16 cellular contexts compared by ENCODE assay signal in the genomic region with DNA sequence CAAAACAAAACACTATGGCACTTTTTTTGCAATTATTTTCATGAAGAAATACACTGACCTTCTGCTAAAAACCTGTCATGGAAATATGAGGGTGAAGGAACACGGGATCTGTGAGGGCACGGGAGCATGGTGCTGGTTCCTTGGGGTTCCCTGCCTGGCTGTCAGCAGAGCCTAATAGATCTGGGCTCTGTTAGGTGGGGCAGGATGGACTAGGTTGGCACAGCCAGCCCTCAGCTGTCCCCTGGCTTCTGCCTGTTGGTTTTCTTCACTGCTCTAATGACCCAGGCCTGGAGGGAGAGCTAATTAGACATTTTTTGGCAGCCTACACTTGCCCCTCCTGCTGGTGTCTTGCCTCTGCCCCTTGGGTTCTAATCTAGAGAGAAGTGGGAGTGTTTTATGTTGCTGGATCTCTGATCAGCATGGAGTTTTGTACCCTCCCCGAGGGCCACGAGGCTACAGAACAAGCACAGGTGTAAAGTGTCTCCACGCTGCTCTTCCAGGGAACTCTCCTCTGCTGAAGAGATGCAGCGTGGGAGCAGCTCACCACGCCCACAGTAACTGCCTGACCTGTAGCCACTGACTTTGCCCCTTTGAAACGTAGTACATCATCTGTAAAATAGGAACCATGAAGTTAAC.
DNase-seq lines count a peak whose midpoint lies in the region; ATAC-seq and TF ChIP-seq lines count a peak whose summit lies in the region.
"Had no signal": no experiment of that assay in that cellular context is flagged by ENCODE, and none has a peak within 500 bp of the region (broad histone marks: within the 10 kb centered on the region; RNA-seq: fewer than 3 reads in every experiment).

No MANE protein-coding gene starts in this region.

- no peak overlapping the region for H3K27ac ChIP-seq in HEK293 (ENCODE audit: extremely low read depth, low read depth, low read length)
- peak overlapping the region; percentile 65 to 84 for H3K27ac ChIP-seq in right atrium auricular region
- peak overlapping the region; percentile 8 for H3K27ac ChIP-seq in skeletal muscle tissue (ENCODE audit: low read depth, low read length)

- TF ChIP-seq CTCF in HEK293 (tag by site-specific recombination; IDR thresholded peaks at IDR 0.05), result no peak
- no peak for TF ChIP-seq CTCF in right atrium auricular region (IDR thresholded peaks at IDR 0.05)

- H3K9me3 ChIP-seq in HEK293 (ENCODE audit: control insufficient read depth, insufficient read depth, low read depth, low read length) (no peaks in the 10 kb centered on the region), right atrium auricular region (no peaks in the 10 kb centered on the region), skeletal muscle tissue (ENCODE audit: control insufficient read depth in 3 of 3, low read length in 3 of 3) (no peaks in the 10 kb centered on the region)
- H3K9me3 ChIP-seq: tibial nerve had no signal

- POLR2A ChIA-PET in HEK293 (lab: Yijun Ruan, JAX), result no interaction called here

- CTCF ChIA-PET in HEK293 (lab: Yijun Ruan, JAX), result interaction anchor here (0.6 to 0.9 kb wide), 2 partner anchors 8 to 46 kb away, joined by 3 read pairs; no protein-coding TSS in a partner anchor

- H3K27me3 ChIP-seq in right atrium auricular region (no peaks in the 10 kb centered on the region), skeletal muscle tissue (ENCODE audit: control insufficient read depth in 3 of 3, insufficient read depth in 3 of 3, low read length in 3 of 3) (no peaks in the 10 kb centered on the region)
- H3K27me3 ChIP-seq: tibial nerve had no signal

- H3K9ac ChIP-seq in skeletal muscle tissue (ENCODE audit: low read depth in 1 of 3, low read length in 3 of 3), result no peak overlapping the region

- H3K9me3 Mint-ChIP-seq in activated T-helper 17 cell treated with anti-CD3 and anti-CD28 coated beads, Interleukin-2, amount 50 U/mL, for 72 hours, result no peaks in the 10 kb centered on the region
- no peaks in the 10 kb centered on the region for H3K9me3 Mint-ChIP-seq in activated T-helper 1 cell treated with anti-CD3 and anti-CD28 coated beads, Interleukin-12 subunit alpha, Interleukin-12 subunit beta, Interleukin-2, Interleukin-4 antibody, amounts not matched to agents 30 ng/mL and 10 ng/mL and 1 ng/mL, durations not matched to agents 14 hours and 24 hours and 36 hours
- H3K9me3 Mint-ChIP-seq: activated naive CD4-positive, alpha-beta T cell treated with anti-CD3 and anti-CD28 coated beads, Interleukin-2, amount 50 U/mL, for 72 hours; memory B cell had no signal

- DNase-seq in right atrium auricular region (ENCODE audit: low spot score), result no peak
- no peak for DNase-seq in NCI-H2107 (lab: John Stamatoyannopoulos, UW)
- no peak for DNase-seq in middle frontal gyrus (ENCODE audit: extremely low spot score, low spot score)
- no peak for DNase-seq in activated T-helper 1 cell treated with anti-CD3 and anti-CD28 coated beads, Interleukin-12 subunit alpha, Interleukin-12 subunit beta, Interleukin-2, Interleukin-4 antibody, amounts not matched to agents 30 ng/mL and 10 ng/mL and 1 ng/mL, durations not matched to agents 14 hours and 24 hours and 36 hours (ENCODE audit: low spot score)
- DNase-seq: activated CD4-positive, CD25-positive, alpha-beta regulatory T cell; NCI-H1092; NCI-H226; T-helper 1 cell had no signal

- H3K27me3 Mint-ChIP-seq in activated T-helper 17 cell treated with anti-CD3 and anti-CD28 coated beads, Interleukin-2, amount 50 U/mL, for 72 hours, result no peaks in the 10 kb centered on the region
- peaks cover 17% of the 10 kb centered on the region for H3K27me3 Mint-ChIP-seq in activated T-helper 1 cell treated with anti-CD3 and anti-CD28 coated beads, Interleukin-12 subunit alpha, Interleukin-12 subunit beta, Interleukin-2, Interleukin-4 antibody, amounts not matched to agents 30 ng/mL and 10 ng/mL and 1 ng/mL, durations not matched to agents 14 hours and 24 hours and 36 hours (ENCODE audit: insufficient read depth)

- peaks cover 7% of the 10 kb centered on the region for H3K4me1 Mint-ChIP-seq in activated T-helper 17 cell treated with anti-CD3 and anti-CD28 coated beads, Interleukin-2, amount 50 U/mL, for 72 hours
- H3K4me1 Mint-ChIP-seq in activated T-helper 1 cell treated with anti-CD3 and anti-CD28 coated beads, Interleukin-12 subunit alpha, Interleukin-12 subunit beta, Interleukin-2, Interleukin-4 antibody, amounts not matched to agents 30 ng/mL and 10 ng/mL and 1 ng/mL, durations not matched to agents 14 hours and 24 hours and 36 hours (ENCODE audit: low read depth), result peaks cover 4% of the 10 kb centered on the region

- H3K27ac Mint-ChIP-seq in activated T-helper 17 cell treated with anti-CD3 and anti-CD28 coated beads, Interleukin-2, amount 50 U/mL, for 72 hours, result peak overlapping the region; percentile 72
- no peak overlapping the region for H3K27ac Mint-ChIP-seq in activated T-helper 1 cell treated with anti-CD3 and anti-CD28 coated beads, Interleukin-12 subunit alpha, Interleukin-12 subunit beta, Interleukin-2, Interleukin-4 antibody, amounts not matched to agents 30 ng/mL and 10 ng/mL and 1 ng/mL, durations not matched to agents 14 hours and 24 hours and 36 hours
- H3K27ac Mint-ChIP-seq: activated naive CD4-positive, alpha-beta T cell treated with anti-CD3 and anti-CD28 coated beads, Interleukin-2, amount 50 U/mL, for 72 hours; memory B cell had no signal

- H3K4me1 ChIP-seq in HEK293 (ENCODE audit: control insufficient read depth, insufficient read depth, low read length) (no peaks in the 10 kb centered on the region), right atrium auricular region (no peaks in the 10 kb centered on the region), skeletal muscle tissue (ENCODE audit: control insufficient read depth in 3 of 3, insufficient read depth in 3 of 3, low read length in 3 of 3) (peaks cover 4 to 9% (median 5%) of the 10 kb centered on the region in 3 donors)

- peaks cover 0 to 3% of the 10 kb centered on the region in 2 experiments; a peak in 1 of 3 replicates for H3K36me3 ChIP-seq in HEK293 (ENCODE audit: control insufficient read depth in 2 of 2, insufficient read depth in 1 of 2, low read length in 2 of 2)
- H3K36me3 ChIP-seq in right atrium auricular region, result peaks cover 72% of the 10 kb centered on the region
- H3K36me3 ChIP-seq in skeletal muscle tissue (ENCODE audit: control insufficient read depth in 3 of 3, insufficient read depth in 3 of 3, low read length in 3 of 3), result peaks cover 0 to 9% (median 2%) of the 10 kb centered on the region in 3 donors
- H3K36me3 ChIP-seq: tibial nerve had no signal

- H3K4me3 Mint-ChIP-seq in activated T-helper 17 cell treated with anti-CD3 and anti-CD28 coated beads, Interleukin-2, amount 50 U/mL, for 72 hours, result no peak overlapping the region
- no peak overlapping the region for H3K4me3 Mint-ChIP-seq in activated T-helper 1 cell treated with anti-CD3 and anti-CD28 coated beads, Interleukin-12 subunit alpha, Interleukin-12 subunit beta, Interleukin-2, Interleukin-4 antibody, amounts not matched to agents 30 ng/mL and 10 ng/mL and 1 ng/mL, durations not matched to agents 14 hours and 24 hours and 36 hours
- H3K4me3 Mint-ChIP-seq: memory B cell had no signal

- ATAC-seq in activated T-helper 17 cell treated with anti-CD3 and anti-CD28 coated beads, Interleukin-2, amount 50 U/mL, for 72 hours (replicated peaks), result no peak
- no peak for ATAC-seq in GM21529 (IDR thresholded peaks at IDR 0.05; ENCODE audit: unreplicated experiment)
- ATAC-seq: activated naive CD4-positive, alpha-beta T cell treated with anti-CD3 and anti-CD28 coated beads, Interleukin-2, amount 50 U/mL, for 72 hours; GM12878 had no signal

- intact Hi-C loops in activated T-helper 1 cell treated with anti-CD3 and anti-CD28 coated beads, Interleukin-12 subunit alpha, Interleukin-12 subunit beta, Interleukin-2, Interleukin-4 antibody, amounts not matched to agents 30 ng/mL and 10 ng/mL and 1 ng/mL, durations not matched to agents 14 hours and 24 hours and 36 hours (cut with micrococcal nuclease), result no loop called here

- no peaks in the 10 kb centered on the region for H3K36me3 Mint-ChIP-seq in activated T-helper 17 cell treated with anti-CD3 and anti-CD28 coated beads, Interleukin-2, amount 50 U/mL, for 72 hours (ENCODE audit: low read depth)
- no peaks in the 10 kb centered on the region for H3K36me3 Mint-ChIP-seq in activated T-helper 1 cell treated with anti-CD3 and anti-CD28 coated beads, Interleukin-12 subunit alpha, Interleukin-12 subunit beta, Interleukin-2, Interleukin-4 antibody, amounts not matched to agents 30 ng/mL and 10 ng/mL and 1 ng/mL, durations not matched to agents 14 hours and 24 hours and 36 hours (ENCODE audit: low read depth)
- H3K36me3 Mint-ChIP-seq: activated naive CD4-positive, alpha-beta T cell treated with anti-CD3 and anti-CD28 coated beads, Interleukin-2, amount 50 U/mL, for 72 hours; memory B cell had no signal

- H3K4me3 ChIP-seq in HEK293 (ENCODE audit: low read depth, low read length), result no peak overlapping the region
- H3K4me3 ChIP-seq in right atrium auricular region, result no peak overlapping the region
- H3K4me3 ChIP-seq in skeletal muscle tissue (ENCODE audit: low read length in 3 of 3), result no peak overlapping the region
- H3K4me3 ChIP-seq: GM12878, tibial nerve had no signal

TF ChIP-seq in HEK293, 187 proteins besides CTCF, POLR2A, EP300 and RAD21:
- no peak for TF ChIP-seq ZIC2 (tag by site-specific recombination; IDR thresholded peaks at IDR 0.05)
- no peak for TF ChIP-seq ZNF670 (tag by site-specific recombination; IDR thresholded peaks at IDR 0.05; ENCODE audit: low read depth)
- no peak for TF ChIP-seq KLF8 (tag by site-specific recombination; IDR thresholded peaks at IDR 0.05)
- TF ChIP-seq ZNF76 (tag by site-specific recombination; IDR thresholded peaks at IDR 0.05; ENCODE audit: borderline replicate concordance, low read depth), result no peak
- TF ChIP-seq, protein P1, sequence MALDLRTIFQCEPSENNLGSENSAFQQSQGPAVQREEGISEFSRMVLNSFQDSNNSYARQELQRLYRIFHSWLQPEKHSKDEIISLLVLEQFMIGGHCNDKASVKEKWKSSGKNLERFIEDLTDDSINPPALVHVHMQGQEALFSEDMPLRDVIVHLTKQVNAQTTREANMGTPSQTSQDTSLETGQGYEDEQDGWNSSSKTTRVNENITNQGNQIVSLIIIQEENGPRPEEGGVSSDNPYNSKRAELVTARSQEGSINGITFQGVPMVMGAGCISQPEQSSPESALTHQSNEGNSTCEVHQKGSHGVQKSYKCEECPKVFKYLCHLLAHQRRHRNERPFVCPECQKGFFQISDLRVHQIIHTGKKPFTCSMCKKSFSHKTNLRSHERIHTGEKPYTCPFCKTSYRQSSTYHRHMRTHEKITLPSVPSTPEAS (tag by site-specific recombination; IDR thresholded peaks at IDR 0.05), result no peak
- TF ChIP-seq ZNF561 (tag by site-specific recombination; IDR thresholded peaks at IDR 0.05; ENCODE audit: borderline replicate concordance), result no peak
- 0 out of 2 replicates have a peak, but pooled peaks have one; percentile 20 for TF ChIP-seq ZFHX2 (tag by site-specific recombination; conservative IDR thresholded peaks at IDR 0.05)
- no peak for TF ChIP-seq HOXD13 (CRISPR knock-in tag; IDR thresholded peaks at IDR 0.05; ENCODE audit: borderline replicate concordance)
TF ChIP-seq in HEK293: peak in this region for 1.
